Comparison of ENCODE assay signal across 1 cellular context in genomic region chr3:100562224-100562857, GRCh38.
TF ChIP-seq lines count a peak whose summit lies in the region.

No MANE protein-coding gene starts in this region.

TF ChIP-seq in SK-N-SH, 30 proteins besides CTCF, POLR2A, EP300 and RAD21:
- TF ChIP-seq JUND (IDR thresholded peaks at IDR 0.05) (no peak), RFX5 (IDR thresholded peaks at IDR 0.05; ENCODE audit: low read length) (no peak), YY1 (IDR thresholded peaks at IDR 0.05; ENCODE audit: low read depth) (no peak), PBX3 (IDR thresholded peaks at IDR 0.05) (peak; percentile 19; the same call in 1 of the 2 replicates), TCF12 (IDR thresholded peaks at IDR 0.05) (peak; percentile 39; the same call in 1 of the 2 replicates)
TF ChIP-seq in SK-N-SH: peak in this region for 2.
